24 cellular contexts compared by ENCODE assay signal in the genomic region with DNA sequence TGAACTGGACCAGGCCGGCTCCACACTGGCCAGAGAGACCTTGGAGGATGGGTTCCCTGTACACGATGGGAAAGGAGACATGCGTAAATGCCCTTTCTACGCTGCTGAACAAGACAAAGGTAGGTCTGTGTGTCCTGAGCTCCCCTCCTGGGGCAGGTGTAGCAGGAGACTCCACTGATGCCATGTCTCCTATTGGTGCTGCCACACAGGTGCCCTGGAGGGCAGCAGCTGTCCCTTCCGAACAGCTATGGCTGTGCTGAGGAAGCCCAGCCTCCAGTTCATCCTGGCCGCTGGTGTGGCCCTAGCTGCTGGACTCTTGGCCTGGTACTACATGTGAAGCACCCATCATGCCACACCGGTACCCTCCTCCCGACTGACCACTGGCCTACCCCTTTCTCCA. TPM values are rescaled to one million over a fixed set of nuclear protein-coding genes. Genes with fewer than 3 reads are reported as not detected.
"Had no signal": no experiment of that assay in that cellular context is flagged by ENCODE, and none has a peak within 500 bp of the region (broad histone marks: within the 10 kb centered on the region; RNA-seq: fewer than 3 reads in every experiment).

No MANE protein-coding gene starts in this region.

- H3K4me3 ChIP-seq: body of pancreas, gastrocnemius medialis, left ventricle myocardium inferior, mucosa of descending colon, smooth muscle cell, thoracic aorta, upper lobe of left lung had no signal

- H3K27ac Mint-ChIP-seq: stimulated activated naive B cell treated with anti-CD40 and anti-IgM and Interleukin-4, amounts not matched to agents 10 μg/mL and 1 μg/mL and 100 μg/mL, for 72 hours had no signal

- H3K27ac ChIP-seq: body of pancreas, gastrocnemius medialis, neutrophil, parathyroid adenoma, thoracic aorta, upper lobe of left lung, WERI-Rb-1 had no signal

- H3K4me3 Mint-ChIP-seq: activated naive CD8-positive, alpha-beta T cell treated with anti-CD3 and anti-CD28 coated beads for 36 hours; stimulated activated naive B cell treated with anti-CD40 and anti-IgM and Interleukin-4, amounts not matched to agents 10 μg/mL and 1 μg/mL and 100 μg/mL, for 72 hours had no signal

- DNase-seq: activated CD4-positive, alpha-beta T cell treated with anti-CD3 and anti-CD28 coated beads for 1 hour; activated CD4-positive, alpha-beta T cell treated with anti-CD3 and anti-CD28 coated beads, Interleukin-2, amount 50 U/mL, for 48 hours; activated naive CD8-positive, alpha-beta T cell treated with anti-CD3 and anti-CD28 coated beads for 36 hours; amniotic stem cell; body of pancreas; gastrocnemius medialis; kidney glomerular epithelial cell; left ventricle myocardium inferior; mesenchymal stem cell; mucosa of descending colon; naive B cell; stimulated activated CD4-positive, alpha-beta T cell treated with anti-CD3 and anti-CD28 coated beads, Interleukin-4, amount 100 ng/mL, for 24 hours; stimulated activated naive B cell treated with anti-CD40 and anti-IgM and Interleukin-4, amounts not matched to agents 10 μg/mL and 1 μg/mL and 100 μg/mL, for 72 hours; T-helper 2 cell; upper lobe of left lung; WERI-Rb-1 had no signal

- H3K9ac ChIP-seq: parathyroid adenoma had no signal

- H3K4me2 ChIP-seq: smooth muscle cell had no signal

- ATAC-seq: body of pancreas; esophagus mucosa; gastrocnemius medialis; mucosa of descending colon; sciatic nerve; stimulated activated naive B cell treated with anti-CD40 and anti-IgM and Interleukin-4, amounts not matched to agents 10 μg/mL and 1 μg/mL and 100 μg/mL, for 72 hours had no signal

- H3K9me3 Mint-ChIP-seq: activated naive CD8-positive, alpha-beta T cell treated with anti-CD3 and anti-CD28 coated beads for 36 hours; naive B cell; stimulated activated naive B cell treated with anti-CD40 and anti-IgM and Interleukin-4, amounts not matched to agents 10 μg/mL and 1 μg/mL and 100 μg/mL, for 72 hours had no signal

- H2AFZ ChIP-seq: parathyroid adenoma had no signal

- FAIRE-seq: colon, endometrium had no signal

- H3K27me3 ChIP-seq: body of pancreas, gastrocnemius medialis, neutrophil, upper lobe of left lung had no signal

- H3K4me1 ChIP-seq: parathyroid adenoma had no signal

- H3K79me2 ChIP-seq: parathyroid adenoma had no signal

- H3K27me3 Mint-ChIP-seq: activated naive CD8-positive, alpha-beta T cell treated with anti-CD3 and anti-CD28 coated beads for 36 hours; naive B cell; stimulated activated naive B cell treated with anti-CD40 and anti-IgM and Interleukin-4, amounts not matched to agents 10 μg/mL and 1 μg/mL and 100 μg/mL, for 72 hours had no signal

- H3K9me3 ChIP-seq: body of pancreas, gastrocnemius medialis, left ventricle myocardium inferior, mucosa of descending colon, neutrophil, thoracic aorta, upper lobe of left lung had no signal

RNA-seq across cellular contexts. Expression of a gene that starts 46.7 kb away (rescaled TPM):
- total RNA-seq: mucosa of descending colon, thoracic aorta had no signal
- polyA plus RNA-seq: smooth muscle cell had no signal
